ENCODE assay signal across 8 cellular contexts in the genomic region with DNA sequence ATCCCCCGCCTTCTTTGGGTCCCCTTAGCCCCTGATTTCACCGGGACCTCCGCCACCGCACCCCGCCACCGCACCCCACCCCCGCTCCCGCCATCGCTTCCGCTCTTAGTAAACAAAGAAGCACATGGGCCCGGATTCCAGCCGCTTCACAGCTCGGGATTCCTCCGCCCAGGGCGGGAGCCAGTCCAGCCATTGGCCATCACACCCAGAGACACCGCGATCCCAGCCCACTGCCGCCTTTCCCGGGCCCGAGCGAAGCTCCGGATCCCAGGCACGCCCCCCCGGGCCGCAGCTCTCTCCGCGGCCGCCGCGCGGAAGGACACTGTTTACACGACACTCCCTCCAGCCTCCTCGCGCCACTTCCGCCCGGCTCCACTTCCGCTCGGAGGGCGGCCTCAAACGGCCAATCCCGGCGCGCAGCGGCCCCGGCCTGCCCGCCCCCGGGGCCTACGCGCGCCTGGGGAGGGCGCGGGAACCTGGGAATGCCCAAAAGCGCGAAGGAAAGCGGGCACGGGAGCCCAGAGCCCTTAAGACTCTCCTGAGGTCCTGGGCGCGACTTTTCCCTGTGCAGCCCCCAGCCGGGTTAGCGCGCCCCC. TPM values are rescaled to one million over a fixed set of nuclear protein-coding genes. Genes with fewer than 3 reads are reported as not detected.
DNase-seq lines count a peak whose midpoint lies in the region; ATAC-seq and TF ChIP-seq lines count a peak whose summit lies in the region.

No MANE protein-coding gene starts in this region.

- peak; percentile 63 for ATAC-seq in GM21390 (IDR thresholded peaks at IDR 0.05; ENCODE audit: unreplicated experiment)

- H3K27ac Mint-ChIP-seq in endothelial cell (ENCODE audit: unreplicated experiment) (peak overlapping the region; percentile 95), mesothelial cell of epicardium (peak overlapping the region; percentile 99)

- H3K36me3 Mint-ChIP-seq in endothelial cell (ENCODE audit: low read depth, unreplicated experiment) (peaks cover 47% of the 10 kb centered on the region), mesothelial cell of epicardium (peaks cover 35% of the 10 kb centered on the region)

- TF ChIP-seq CTCF in endothelial cell (IDR thresholded peaks at IDR 0.05; ENCODE audit: unreplicated experiment) (no peak), mesothelial cell of epicardium (IDR thresholded peaks at IDR 0.05; ENCODE audit: unreplicated experiment) (no peak)

- H3K9me3 Mint-ChIP-seq in endothelial cell (ENCODE audit: unreplicated experiment) (no peaks in the 10 kb centered on the region), mesothelial cell of epicardium (no peaks in the 10 kb centered on the region)

- peaks cover 51% of the 10 kb centered on the region for H3K27me3 Mint-ChIP-seq in endothelial cell (ENCODE audit: unreplicated experiment)
- H3K27me3 Mint-ChIP-seq in mesothelial cell of epicardium (ENCODE audit: low read depth): no peaks in the 10 kb centered on the region

- DNase-seq in COR-L47 (lab: John Stamatoyannopoulos, UW) (peak; percentile 94), HUDEP-2 (lab: John Stamatoyannopoulos, UW; ENCODE audit: unreplicated experiment in 76 of 76) (peak in 72 of 76 experiments; percentile 31 to 88 (median 76)), NOMO-1 treated with dmso at 0.1 percent for 144 hours (lab: John Stamatoyannopoulos, UW; ENCODE audit: unreplicated experiment) (peak; percentile 86), endothelial cell (ENCODE audit: low spot score) (peak; percentile 98), mesothelial cell of epicardium (ENCODE audit: low spot score in 2 of 2, unreplicated experiment in 2 of 2) (peak; percentile 95 to 98)
- DNase-seq in activated CD8-positive, alpha-beta memory T cell treated with anti-CD3 and anti-CD28 coated beads, Interleukin-2, amount 50 U/mL, for 4 hours: peak; percentile 83
- DNase-seq in stimulated activated CD8-positive, alpha-beta memory T cell treated with anti-CD3 and anti-CD28 coated beads, Interleukin-15, amount 100 ng/mL, for 1 hour (ENCODE audit: low read depth): peak; percentile 62

- H3K4me1 Mint-ChIP-seq in endothelial cell (ENCODE audit: unreplicated experiment) (peaks cover 48% of the 10 kb centered on the region), mesothelial cell of epicardium (peaks cover 36% of the 10 kb centered on the region)

- peak overlapping the region; percentile 94 for H3K4me3 Mint-ChIP-seq in endothelial cell (ENCODE audit: unreplicated experiment)
- peak overlapping the region; percentile 89 for H3K4me3 Mint-ChIP-seq in mesothelial cell of epicardium

RNA-seq across cellular contexts. Expression of a gene that starts 0.7 kb away (rescaled TPM):
- 119 TPM for total RNA-seq in endothelial cell (ENCODE audit: unreplicated experiment)
- 170 to 172 TPM (median 171 TPM) in 3 replicates for total RNA-seq in mesothelial cell of epicardium

RNA-seq across cellular contexts. Expression of a gene that starts 0.9 kb away (rescaled TPM):
- total RNA-seq in endothelial cell (ENCODE audit: unreplicated experiment): 17.8 TPM
- total RNA-seq in mesothelial cell of epicardium: 23.5 to 26.8 TPM (median 25.6 TPM) in 3 replicates

RNA-seq across cellular contexts. Expression of a gene that starts 11.7 kb away (rescaled TPM):
- total RNA-seq in endothelial cell (ENCODE audit: unreplicated experiment) (82.4 TPM), mesothelial cell of epicardium (96.4 to 103 TPM (median 97.7 TPM) in 3 replicates)

RNA-seq across cellular contexts. Expression of a gene that starts 18.6 kb away (rescaled TPM):
- total RNA-seq in endothelial cell (ENCODE audit: unreplicated experiment): 71.8 TPM
- total RNA-seq in mesothelial cell of epicardium: 63.7 to 68.8 TPM (median 66.2 TPM) in 3 replicates

RNA-seq across cellular contexts. Expression of a gene that starts 18.9 kb away (rescaled TPM):
- total RNA-seq in endothelial cell (ENCODE audit: unreplicated experiment) (28.3 TPM), mesothelial cell of epicardium (26.1 to 27.9 TPM (median 27.4 TPM) in 3 replicates)

Comparison
In these comparisons a context has a peak if more than half of its experiments do, and no peak if none do; other contexts are left out.
1. Peak in every context shown above with its lines: DNase-seq and ATAC-seq.